In the genomic region with DNA sequence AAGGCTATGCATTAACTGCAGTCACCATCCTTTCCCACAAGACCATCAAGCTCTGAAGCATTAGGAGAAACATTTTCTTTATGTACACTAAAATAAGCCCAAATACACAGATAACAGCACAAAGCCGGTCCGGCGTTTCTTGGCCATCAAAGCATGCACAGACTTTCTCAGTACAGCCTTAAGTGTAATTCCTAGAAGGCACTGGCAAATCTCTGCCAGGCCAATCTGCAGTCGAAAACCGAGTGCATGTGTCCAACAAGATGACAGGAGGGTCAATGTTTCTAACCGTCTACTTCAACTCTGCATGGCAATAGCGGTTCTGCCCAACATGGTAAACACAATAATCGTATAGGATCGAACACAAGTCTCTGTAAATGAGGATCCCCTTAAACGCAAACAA, we compare ENCODE assay signal across 8 cellular contexts.
A peak's percentile ranks its signal among the peaks of the same experiment; 100 is the strongest.
DNase-seq lines count a peak whose midpoint lies in the region; TF ChIP-seq lines count a peak whose summit lies in the region.

No MANE protein-coding gene starts in this region.

- no peaks in the 10 kb centered on the region for H3K27me3 ChIP-seq in muscle layer of colon (ENCODE audit: control insufficient read depth in 1 of 2, insufficient read depth in 2 of 2, low read length in 2 of 2)

- H3K4me1 ChIP-seq in muscle layer of colon (ENCODE audit: insufficient read depth, low read length), result peaks cover 7% of the 10 kb centered on the region

- H3K9ac ChIP-seq in muscle layer of colon (ENCODE audit: low read length), result peak overlapping the region; percentile 75

- peak; percentile 34 for DNase-seq in DMS114 treated with DMSO at 0.1 percent for 48 hours (lab: John Stamatoyannopoulos, UW; ENCODE audit: unreplicated experiment)
- DNase-seq in NCI-H146 (lab: John Stamatoyannopoulos, UW), result peak; percentile 30
- DNase-seq in coronary artery (ENCODE audit: low spot score), result no peak
- DNase-seq in AG08395 (ENCODE audit: low spot score), result no peak
- no peak for DNase-seq in germinal center (ENCODE audit: low spot score)
- DNase-seq in activated CD4-positive, alpha-beta T cell treated with anti-CD3 and anti-CD28 coated beads, Interleukin-2, amount 50 U/mL, for 1 hour, result no peak
- DNase-seq in retina, result no peak

- no peaks in the 10 kb centered on the region for H3K36me3 ChIP-seq in muscle layer of colon (ENCODE audit: insufficient read depth, low read length)

- H3K27ac ChIP-seq in coronary artery (no peak overlapping the region), muscle layer of colon (ENCODE audit: low read depth, low read length) (no peak overlapping the region)

- H3K9me3 ChIP-seq in muscle layer of colon (ENCODE audit: low read length), result no peaks in the 10 kb centered on the region

- TF ChIP-seq CTCF in coronary artery (IDR thresholded peaks at IDR 0.05), result no peak

- peak overlapping the region; percentile 85 for H3K4me3 ChIP-seq in coronary artery
- H3K4me3 ChIP-seq in muscle layer of colon (ENCODE audit: low read depth in 1 of 2, low read length in 2 of 2), result peak overlapping the region; percentile 83 to 97

Comparison
In these comparisons a context has a peak if more than half of its experiments do, and no peak if none do; other contexts are left out.
1. DNase-seq: peak in DMS114 treated with DMSO at 0.1 percent for 48 hours (single experiment) and NCI-H146 (single experiment); none in coronary artery (single experiment), AG08395 (single experiment), germinal center (single experiment), activated CD4-positive, alpha-beta T cell treated with anti-CD3 and anti-CD28 coated beads, Interleukin-2, amount 50 U/mL, for 1 hour (single experiment) and retina (single experiment).